8 cellular contexts compared by ENCODE assay signal in the genomic region with DNA sequence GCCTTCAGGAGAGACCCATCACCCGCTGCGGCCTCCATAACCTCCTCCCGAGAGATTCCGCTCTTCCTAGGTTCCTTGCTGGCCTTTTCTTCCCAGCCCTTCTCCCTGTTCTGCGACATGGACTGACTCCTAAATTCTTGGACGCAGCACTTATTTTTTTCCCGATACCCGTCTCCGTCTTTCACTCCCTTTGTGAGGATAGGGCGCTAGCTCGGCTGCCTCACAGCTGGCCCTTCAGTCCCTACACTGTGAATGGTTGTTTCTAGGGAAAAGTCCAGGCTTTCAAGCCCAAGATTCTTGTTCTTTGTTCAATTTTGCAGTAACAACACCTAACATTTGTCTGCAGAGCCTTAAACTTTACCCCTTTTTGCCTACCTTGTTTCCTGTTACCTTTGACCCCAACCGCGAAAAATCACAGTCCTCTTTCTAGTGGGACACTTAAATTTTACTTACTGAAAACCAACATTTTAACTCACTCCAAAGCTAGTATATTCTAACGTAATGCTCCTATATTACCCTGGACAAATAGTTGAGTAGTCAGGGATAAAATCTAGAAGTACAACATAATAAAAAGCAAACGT. TPM values are rescaled to one million over a fixed set of nuclear protein-coding genes. Genes with fewer than 3 reads are reported as not detected.
A peak's percentile ranks its signal among the peaks of the same experiment; 100 is the strongest.
DNase-seq lines count a peak whose midpoint lies in the region; ATAC-seq and TF ChIP-seq lines count a peak whose summit lies in the region.

No MANE protein-coding gene starts in this region.

- H2AFZ ChIP-seq in Loucy (ENCODE audit: low read length), result peak overlapping the region; percentile 87

- H3K4me3 ChIP-seq in Loucy (ENCODE audit: low read length, poor library complexity, severe bottlenecking), result peak overlapping the region; percentile 88

- H3K9ac ChIP-seq in Loucy (ENCODE audit: low read depth, low read length, poor library complexity, severe bottlenecking), result peak overlapping the region; percentile 94

- peak overlapping the region; percentile 94 for H3K4me2 ChIP-seq in Loucy (ENCODE audit: low read depth, low read length, poor library complexity, severe bottlenecking)

- H3K79me2 ChIP-seq in Loucy (ENCODE audit: insufficient read depth, low read length), result peaks cover 43% of the 10 kb centered on the region; the same call in 1 of the 2 replicates

- peaks cover 11% of the 10 kb centered on the region for H3K4me1 ChIP-seq in Loucy (ENCODE audit: insufficient read depth, low read length, poor library complexity, severe bottlenecking)

- no peak for DNase-seq in mesothelial cell of epicardium (ENCODE audit: low spot score in 2 of 2, unreplicated experiment in 2 of 2)
- no peak for DNase-seq in cerebellar cortex (ENCODE audit: low spot score)
- DNase-seq in superior temporal gyrus (ENCODE audit: extremely low spot score), result no peak
- no peak for DNase-seq in NCI-H2171 treated with DMSO at 0.1 percent for 48 hours (lab: John Stamatoyannopoulos, UW)

- H3K27me3 Mint-ChIP-seq in mesothelial cell of epicardium (ENCODE audit: low read depth), result no peaks in the 10 kb centered on the region

- H3K27ac Mint-ChIP-seq in mesothelial cell of epicardium, result peak overlapping the region; percentile 98

- no peaks in the 10 kb centered on the region for H3K27me3 ChIP-seq in Loucy (ENCODE audit: insufficient read depth, low read length, poor library complexity, severe bottlenecking)

- H3K9me3 Mint-ChIP-seq in mesothelial cell of epicardium, result no peaks in the 10 kb centered on the region

- H3K4me1 Mint-ChIP-seq in mesothelial cell of epicardium, result peaks cover 13% of the 10 kb centered on the region

- H3K36me3 Mint-ChIP-seq in mesothelial cell of epicardium, result peaks cover 1% of the 10 kb centered on the region

- peak overlapping the region; percentile 91 for H3K27ac ChIP-seq in cingulate gyrus (ENCODE audit: low read depth, low read length)

- no peaks in the 10 kb centered on the region for H3K9me2 ChIP-seq in Loucy (replicated peaks; ENCODE audit: low read depth, low read length)

- no peaks in the 10 kb centered on the region for H3K9me3 ChIP-seq in Loucy (ENCODE audit: insufficient read depth, low read depth, low read length)

- ATAC-seq in GM19043 (IDR thresholded peaks at IDR 0.05; ENCODE audit: low read depth, unreplicated experiment), result peak; percentile 9
- ATAC-seq in HG02610 (IDR thresholded peaks at IDR 0.05; ENCODE audit: unreplicated experiment), result no peak

- TF ChIP-seq CTCF in Loucy (conservative IDR thresholded peaks at IDR 0.05; ENCODE audit: low read length) (no peak), mesothelial cell of epicardium (IDR thresholded peaks at IDR 0.05; ENCODE audit: unreplicated experiment) (no peak)

- no peaks in the 10 kb centered on the region for H3K36me3 ChIP-seq in Loucy (ENCODE audit: insufficient read depth, low read length)

- no peaks in the 10 kb centered on the region for H3F3A ChIP-seq in Loucy (ENCODE audit: low read depth)

- peak overlapping the region; percentile 78 for H3K4me3 Mint-ChIP-seq in mesothelial cell of epicardium

- H4K20me1 ChIP-seq in Loucy (ENCODE audit: insufficient read depth, low read length, poor library complexity, severe bottlenecking), result peaks cover 20% of the 10 kb centered on the region

RNA-seq across cellular contexts. Expression of a gene that starts 0.5 kb away (rescaled TPM):
- total RNA-seq in mesothelial cell of epicardium, result 19.1 to 23.5 TPM (median 20.2 TPM) in 3 replicates
